ENCODE assay signal across 26 cellular contexts in the genomic region with DNA sequence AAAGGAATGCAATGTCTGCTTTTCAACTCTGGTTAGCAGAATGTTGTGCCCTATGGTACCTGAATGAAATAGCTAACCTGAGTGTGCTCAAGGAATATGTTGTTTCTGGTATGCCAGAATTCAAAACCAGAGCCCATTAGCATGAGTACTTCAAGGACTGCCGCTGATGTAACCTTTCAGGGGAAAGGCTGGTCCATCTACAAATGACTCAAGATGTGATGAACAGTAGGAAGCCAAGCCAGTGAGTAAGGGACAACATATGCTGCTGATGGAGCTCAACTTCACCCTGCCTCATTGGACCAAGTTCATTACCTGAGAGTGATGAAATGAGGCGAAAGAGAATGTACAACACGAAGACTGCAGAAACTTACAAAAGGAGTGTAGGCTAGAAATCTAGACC.
"Had no signal": no experiment of that assay in that cellular context is flagged by ENCODE, and none has a peak within 500 bp of the region (broad histone marks: within the 10 kb centered on the region; RNA-seq: fewer than 3 reads in every experiment).

No MANE protein-coding gene starts in this region.

- FAIRE-seq: astrocyte, colon had no signal

- H3K36me3 ChIP-seq: brain microvascular endothelial cell, gastrocnemius medialis, heart left ventricle had no signal

- DNase-seq: activated CD4-positive, alpha-beta T cell treated with anti-CD3 and anti-CD28 coated beads for 1 hour; activated CD4-positive, alpha-beta T cell treated with anti-CD3 and anti-CD28 coated beads for 4 hours; activated CD4-positive, alpha-beta T cell treated with anti-CD3 and anti-CD28 coated beads, Interleukin-2, amount 10 ng/mL, durations not matched to agents 7 days and 5 days; activated CD4-positive, alpha-beta T cell treated with anti-CD3 and anti-CD28 coated beads, Interleukin-2, amount 50 U/mL, for 4 hours; activated CD8-positive, alpha-beta memory T cell treated with anti-CD3 and anti-CD28 coated beads for 24 hours; activated CD8-positive, alpha-beta T cell treated with anti-CD3 and anti-CD28 coated beads for 36 hours; activated effector memory CD4-positive, alpha-beta T cell treated with Interleukin-2 at 50 U/mL for 16 hours; activated gamma-delta T cell treated with Interleukin-2 at 50 U/mL for 16 hours; activated naive CD4-positive, alpha-beta T cell treated with anti-CD3 and anti-CD28 coated beads, Interleukin-2, amount 50 U/mL, for 16 hours; activated naive CD4-positive, alpha-beta T cell treated with Interleukin-2 at 50 U/mL for 16 hours; activated T-cell treated with anti-CD3 and anti-CD28 coated beads, Interleukin-2, amount 50 U/mL, for 4 hours; amniotic stem cell; anterior cingulate cortex; brain microvascular endothelial cell; caudate nucleus; effector memory CD4-positive, alpha-beta T cell; endodermal cell; foreskin fibroblast; gastrocnemius medialis; glutamatergic neuron; heart left ventricle; T-helper 2 cell had no signal

- H3K27me3 ChIP-seq: brain microvascular endothelial cell, gastrocnemius medialis, heart left ventricle had no signal

- ATAC-seq: activated CD8-positive, alpha-beta T cell treated with anti-CD3 and anti-CD28 coated beads for 36 hours; activated T-cell treated with anti-CD3 and anti-CD28 coated beads, Interleukin-2, amount 50 U/mL, for 4 hours; activated T-helper 17 cell treated with anti-CD3 and anti-CD28 coated beads, Interleukin-2, amount 50 U/mL, for 72 hours; gastrocnemius medialis; heart left ventricle; WTC11 had no signal

- H3K4me3 ChIP-seq: gastrocnemius medialis, heart left ventricle had no signal
